16 cellular contexts compared by ENCODE assay signal in genomic region chr21:34800797-34801518, GRCh38.
DNase-seq lines count a peak whose midpoint lies in the region; ATAC-seq, FAIRE-seq and TF ChIP-seq lines count a peak whose summit lies in the region.
"Had no signal": no experiment of that assay in that cellular context is flagged by ENCODE, and none has a peak within 500 bp of the region (broad histone marks: within the 10 kb centered on the region; RNA-seq: fewer than 3 reads in every experiment).

No MANE protein-coding gene starts in this region.

- no peaks in the 10 kb centered on the region for H3K27me3 Mint-ChIP-seq in activated naive CD4-positive, alpha-beta T cell treated with anti-CD3 and anti-CD28 coated beads, Interleukin-2, amount 50 U/mL, for 24 hours
- H3K27me3 Mint-ChIP-seq in activated naive CD4-positive, alpha-beta T cell treated with anti-CD3 and anti-CD28 coated beads, Interleukin-2, amount 10 ng/mL, durations not matched to agents 7 days and 5 days, result no peaks in the 10 kb centered on the region

- peaks cover 40% of the 10 kb centered on the region for H3K4me1 Mint-ChIP-seq in activated naive CD4-positive, alpha-beta T cell treated with anti-CD3 and anti-CD28 coated beads, Interleukin-2, amount 50 U/mL, for 24 hours
- peaks cover 18% of the 10 kb centered on the region for H3K4me1 Mint-ChIP-seq in activated naive CD4-positive, alpha-beta T cell treated with anti-CD3 and anti-CD28 coated beads, Interleukin-2, amount 10 ng/mL, durations not matched to agents 7 days and 5 days

- no peak for DNase-seq in activated naive CD4-positive, alpha-beta T cell treated with anti-CD3 and anti-CD28 coated beads, Interleukin-2, amount 10 ng/mL, durations not matched to agents 7 days and 5 days
- peak; percentile 82 for DNase-seq in choroid plexus epithelial cell (ENCODE audit: low read depth)
- DNase-seq in NCI-H510A treated with DMSO at 0.1 percent for 48 hours (lab: John Stamatoyannopoulos, UW), result no peak
- DNase-seq in GM19239 (ENCODE audit: insufficient read length, low spot score), result no peak
- DNase-seq: AML-193; head of caudate nucleus; left lung; occipital lobe; stimulated activated CD4-positive, alpha-beta T cell treated with anti-CD3 and anti-CD28 coated beads, Interleukin-15, amount 100 ng/mL, for 24 hours had no signal

- H3K4me3 ChIP-seq in choroid plexus epithelial cell (ENCODE audit: low read depth, low read length) (no peak overlapping the region), liver (ENCODE audit: low read depth in 1 of 3, low read length in 3 of 3) (no peak overlapping the region)
- H3K4me3 ChIP-seq: left lung had no signal

- no peak overlapping the region for H3K4me3 Mint-ChIP-seq in activated naive CD4-positive, alpha-beta T cell treated with anti-CD3 and anti-CD28 coated beads, Interleukin-2, amount 50 U/mL, for 24 hours
- H3K4me3 Mint-ChIP-seq in activated naive CD4-positive, alpha-beta T cell treated with anti-CD3 and anti-CD28 coated beads, Interleukin-2, amount 10 ng/mL, durations not matched to agents 7 days and 5 days, result no peak overlapping the region
- H3K4me3 Mint-ChIP-seq: activated naive CD4-positive, alpha-beta T cell treated with anti-CD3 and anti-CD28 coated beads for 36 hours; T-helper 1 cell treated with Interleukin-12 subunit alpha and Interleukin-12 subunit beta and Interleukin-4 antibody, amounts not matched to agents 30 μg/mL and 1 μg/mL, for 36 hours had no signal

- CTCF ChIA-PET in activated naive CD4-positive, alpha-beta T cell treated with anti-CD3 and anti-CD28 coated beads, Interleukin-2, amount 10 ng/mL, durations not matched to agents 7 days and 5 days (lab: Charles Lee), result interaction anchor here (0.6 to 1.5 kb wide), 3 partner anchors 87 to 225 kb away, joined by 3 read pairs; no protein-coding TSS in a partner anchor

- no peak overlapping the region for H3K9ac ChIP-seq in liver (ENCODE audit: low read depth in 1 of 2, low read length in 2 of 2)

- FAIRE-seq in GM19239 (lab: Jason Lieb, UNC), result no peak

- peaks cover 37% of the 10 kb centered on the region for H3K36me3 Mint-ChIP-seq in activated naive CD4-positive, alpha-beta T cell treated with anti-CD3 and anti-CD28 coated beads, Interleukin-2, amount 50 U/mL, for 24 hours
- peaks cover 39% of the 10 kb centered on the region for H3K36me3 Mint-ChIP-seq in activated naive CD4-positive, alpha-beta T cell treated with anti-CD3 and anti-CD28 coated beads, Interleukin-2, amount 10 ng/mL, durations not matched to agents 7 days and 5 days

- peaks cover 14% of the 10 kb centered on the region for H3K9me3 Mint-ChIP-seq in activated naive CD4-positive, alpha-beta T cell treated with anti-CD3 and anti-CD28 coated beads, Interleukin-2, amount 50 U/mL, for 24 hours
- H3K9me3 Mint-ChIP-seq in activated naive CD4-positive, alpha-beta T cell treated with anti-CD3 and anti-CD28 coated beads, Interleukin-2, amount 10 ng/mL, durations not matched to agents 7 days and 5 days, result no peaks in the 10 kb centered on the region
- H3K9me3 Mint-ChIP-seq: T-helper 1 cell treated with Interleukin-12 subunit alpha and Interleukin-12 subunit beta and Interleukin-4 antibody, amounts not matched to agents 30 μg/mL and 1 μg/mL, for 36 hours had no signal

- WGBS in liver, result 43% methylated on average over 7 of the region's 7 CpGs

- H3K27ac ChIP-seq in liver (ENCODE audit: low read depth in 1 of 2, low read length in 2 of 2), result peak overlapping the region in 1 of 2 donors; percentile 49

- H3K27me3 ChIP-seq in liver (ENCODE audit: control insufficient read depth in 4 of 4, insufficient read depth in 4 of 4, low read length in 3 of 4), result no peaks in the 10 kb centered on the region
- H3K27me3 ChIP-seq: left lung had no signal

- H3K4me1 ChIP-seq in liver (ENCODE audit: control insufficient read depth in 4 of 4, insufficient read depth in 4 of 4, low read length in 3 of 4), result peaks cover 8 to 23% (median 22%) of the 10 kb centered on the region in 4 donors

- TF ChIP-seq RAD21 in liver (IDR thresholded peaks at IDR 0.05), result peak in 1 of 2 donors; percentile 27

- TF ChIP-seq CTCF in choroid plexus epithelial cell (conservative IDR thresholded peaks at IDR 0.05; ENCODE audit: low read depth, low read length), result no peak
- no peak for TF ChIP-seq CTCF in liver (IDR thresholded peaks at IDR 0.05; ENCODE audit: low read depth, low read length, missing input control)

- no peak for ATAC-seq in HG03457 (IDR thresholded peaks at IDR 0.05; ENCODE audit: unreplicated experiment)
- no peak for ATAC-seq in GM18870 (IDR thresholded peaks at IDR 0.05; ENCODE audit: unreplicated experiment)
- ATAC-seq: left lung, Panc1 had no signal

- H3K36me3 ChIP-seq in liver (ENCODE audit: control insufficient read depth in 4 of 4, insufficient read depth in 3 of 4, low read depth in 1 of 4, low read length in 3 of 4), result peaks cover 0 to 3% (median 0%) of the 10 kb centered on the region in 4 donors

- H3K27ac Mint-ChIP-seq in activated naive CD4-positive, alpha-beta T cell treated with anti-CD3 and anti-CD28 coated beads, Interleukin-2, amount 50 U/mL, for 24 hours, result peak overlapping the region; percentile 8
- H3K27ac Mint-ChIP-seq in activated naive CD4-positive, alpha-beta T cell treated with anti-CD3 and anti-CD28 coated beads, Interleukin-2, amount 10 ng/mL, durations not matched to agents 7 days and 5 days, result no peak overlapping the region
- H3K27ac Mint-ChIP-seq: T-helper 1 cell treated with Interleukin-12 subunit alpha and Interleukin-12 subunit beta and Interleukin-4 antibody, amounts not matched to agents 30 μg/mL and 1 μg/mL, for 36 hours had no signal

- H3K9me3 ChIP-seq in liver (ENCODE audit: control insufficient read depth in 4 of 4, low read length in 3 of 4), result no peaks in the 10 kb centered on the region
- H3K9me3 ChIP-seq: left lung had no signal

TF ChIP-seq in liver, 16 proteins besides CTCF, POLR2A, EP300 and RAD21:
- no peak for TF ChIP-seq NR2F2 (IDR thresholded peaks at IDR 0.05)
- TF ChIP-seq ATF3 (IDR thresholded peaks at IDR 0.05), result no peak
- TF ChIP-seq RXRA (IDR thresholded peaks at IDR 0.05), result peak in 1 of 2 donors; percentile 7
- TF ChIP-seq SP1 (IDR thresholded peaks at IDR 0.05), result peak; percentile 12
- TF ChIP-seq HNF4A (conservative IDR thresholded peaks at IDR 0.05), result peak in 1 of 2 donors; percentile 15
- TF ChIP-seq GABPA (IDR thresholded peaks at IDR 0.05 in 1 of 2, conservative IDR thresholded peaks at IDR 0.05 in 1 of 2), result no peak
